1 cellular context compared by ENCODE assay signal in the genomic region with DNA sequence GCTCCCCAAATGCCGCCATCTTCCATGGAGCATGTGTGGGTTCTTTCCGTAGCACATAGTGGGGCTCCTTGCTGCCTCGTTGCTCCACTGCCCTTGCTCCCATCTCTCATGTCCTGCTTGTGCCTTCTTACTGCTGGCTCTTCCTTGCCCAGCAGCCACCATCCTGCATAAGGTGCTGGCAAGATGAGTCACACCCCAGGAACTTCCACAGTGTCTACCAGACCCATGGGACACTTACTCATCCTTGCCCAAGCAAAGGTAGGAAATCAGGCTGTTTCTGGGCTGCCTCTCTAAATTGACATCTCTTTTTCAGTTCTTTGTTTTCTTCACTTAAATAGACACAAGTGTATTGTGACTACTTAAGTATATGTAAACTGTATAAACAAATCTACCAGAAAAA.
TF ChIP-seq lines count a peak whose summit lies in the region.

No MANE protein-coding gene starts in this region.

TF ChIP-seq in IMR-90, 13 proteins besides CTCF, POLR2A, EP300 and RAD21:
- TF ChIP-seq, protein P1, sequence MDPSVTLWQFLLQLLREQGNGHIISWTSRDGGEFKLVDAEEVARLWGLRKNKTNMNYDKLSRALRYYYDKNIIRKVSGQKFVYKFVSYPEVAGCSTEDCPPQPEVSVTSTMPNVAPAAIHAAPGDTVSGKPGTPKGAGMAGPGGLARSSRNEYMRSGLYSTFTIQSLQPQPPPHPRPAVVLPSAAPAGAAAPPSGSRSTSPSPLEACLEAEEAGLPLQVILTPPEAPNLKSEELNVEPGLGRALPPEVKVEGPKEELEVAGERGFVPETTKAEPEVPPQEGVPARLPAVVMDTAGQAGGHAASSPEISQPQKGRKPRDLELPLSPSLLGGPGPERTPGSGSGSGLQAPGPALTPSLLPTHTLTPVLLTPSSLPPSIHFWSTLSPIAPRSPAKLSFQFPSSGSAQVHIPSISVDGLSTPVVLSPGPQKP (IDR thresholded peaks at IDR 0.05; ENCODE audit: borderline replicate concordance, low read depth, low read length) = no peak
- TF ChIP-seq CEBPB (IDR thresholded peaks at IDR 0.05; ENCODE audit: low read depth, low read length) = 0 out of 2 replicates have a peak, but pooled peaks have one; percentile 8
- no peak for TF ChIP-seq MAFK (IDR thresholded peaks at IDR 0.05; ENCODE audit: low read depth, low read length)
- 0 out of 2 replicates have a peak, but pooled peaks have one; percentile 34 for TF ChIP-seq FOS (IDR thresholded peaks at IDR 0.05; ENCODE audit: low read depth, low read length)
- no peak for TF ChIP-seq SMC3 (IDR thresholded peaks at IDR 0.05; ENCODE audit: low read depth, low read length)
- no peak for TF ChIP-seq NFE2L2 (IDR thresholded peaks at IDR 0.05; ENCODE audit: low read depth, low read length)
- no peak for TF ChIP-seq MXI1 (IDR thresholded peaks at IDR 0.05; ENCODE audit: borderline replicate concordance, low read depth, low read length)
TF ChIP-seq in IMR-90: peak in this region for 2.
